Comparison of ENCODE assay signal across 26 cellular contexts in genomic region chr20:17889226-17889625, GRCh38.
A peak's percentile ranks its signal among the peaks of the same experiment; 100 is the strongest.
DNase-seq lines count a peak whose midpoint lies in the region; ATAC-seq, FAIRE-seq and TF ChIP-seq lines count a peak whose summit lies in the region.
"Had no signal": no experiment of that assay in that cellular context is flagged by ENCODE, and none has a peak within 500 bp of the region (broad histone marks: within the 10 kb centered on the region; RNA-seq: fewer than 3 reads in every experiment).

No MANE protein-coding gene starts in this region.

- TF ChIP-seq CTCF in chondrocyte (IDR thresholded peaks at IDR 0.05) (peak; percentile 38), HepG2 (CRISPR knock-in tag; IDR thresholded peaks at IDR 0.05) (peak; percentile 68)

- in situ Hi-C loops in HepG2 (cut with HindIII; ENCODE audit: extremely low pct_ligation_motif_present, low pct_unique_long_range_greater_than_20kb), result no loop called here

- no peak overlapping the region for H3K4me3 Mint-ChIP-seq in chondrocyte (ENCODE audit: unreplicated experiment)
- H3K4me3 Mint-ChIP-seq: brain; effector memory CD8-positive, alpha-beta T cell; immature natural killer cell had no signal

- H3K36me3 ChIP-seq in HepG2 (replicated peaks in 1 of 2; ENCODE audit: control insufficient read depth in 1 of 2, insufficient read depth in 2 of 2, low read length in 2 of 2), result no peaks in the 10 kb centered on the region
- H3K36me3 ChIP-seq: neutrophil, sigmoid colon, thoracic aorta had no signal

- no peak overlapping the region for H3K4me3 ChIP-seq in HepG2 (replicated peaks in 1 of 3; ENCODE audit: insufficient read depth in 1 of 3, low read depth in 2 of 3, low read length in 3 of 3)
- H3K4me3 ChIP-seq: sigmoid colon, thoracic aorta had no signal

- peaks cover 81% of the 10 kb centered on the region for H3K4me1 ChIP-seq in HepG2 (ENCODE audit: insufficient read depth, low read length)

- no peaks in the 10 kb centered on the region for H4K20me1 ChIP-seq in HepG2 (ENCODE audit: insufficient read depth, low read length)

- peaks cover 27% of the 10 kb centered on the region for H3K9me3 Mint-ChIP-seq in chondrocyte (ENCODE audit: low read depth)
- H3K9me3 Mint-ChIP-seq: effector memory CD8-positive, alpha-beta T cell had no signal

- 86% methylated on average over 1 of the region's 1 CpG for WGBS in HepG2 (ENCODE audit: low lambda C conversion rate)

- H3K27ac Mint-ChIP-seq in chondrocyte (ENCODE audit: unreplicated experiment), result no peak overlapping the region
- H3K27ac Mint-ChIP-seq: brain; effector memory CD8-positive, alpha-beta T cell; immature natural killer cell had no signal

- no peak overlapping the region for H3K27ac ChIP-seq in HepG2 (ENCODE audit: extremely low read length, insufficient read depth, low read length)
- H3K27ac ChIP-seq: neutrophil, sigmoid colon, thoracic aorta had no signal

- TF ChIP-seq POLR2A in HepG2 (IDR thresholded peaks at IDR 0.05; ENCODE audit: insufficient read depth in 1 of 2, low read depth in 2 of 2, low read length in 2 of 2), result no peak

- TF ChIP-seq RAD21 in HepG2 (CRISPR knock-in tag; IDR thresholded peaks at IDR 0.05), result 0 out of 2 replicates have a peak, but pooled peaks have one; percentile 40

- TF ChIP-seq EP300 in HepG2 (IDR thresholded peaks at IDR 0.05; ENCODE audit: low read depth in 2 of 2, low read length in 2 of 2), result no peak
- TF ChIP-seq EP300 in HepG2 (CRISPR knock-in tag; IDR thresholded peaks at IDR 0.05; ENCODE audit: borderline replicate concordance), result no peak

- H3K27me3 ChIP-seq in HepG2 (ENCODE audit: control insufficient read depth in 1 of 2, insufficient read depth in 2 of 2, low read length in 2 of 2), result no peaks in the 10 kb centered on the region
- H3K27me3 ChIP-seq: neutrophil, sigmoid colon had no signal

- no peak overlapping the region for H3K4me2 ChIP-seq in HepG2 (ENCODE audit: low read depth, low read length)

- ATAC-seq in HepG2, result no peak
- ATAC-seq in GM18867 (IDR thresholded peaks at IDR 0.05; ENCODE audit: unreplicated experiment), result no peak
- ATAC-seq in HG02973 (IDR thresholded peaks at IDR 0.05; ENCODE audit: unreplicated experiment), result no peak
- ATAC-seq: effector memory CD8-positive, alpha-beta T cell had no signal

- DNase-seq in ELR (ENCODE audit: low read depth), result peak; percentile 57
- DNase-seq in LHCN-M2 (ENCODE audit: low read depth), result peak; percentile 49
- DNase-seq in chondrocyte (ENCODE audit: low spot score), result no peak
- DNase-seq in HepG2 (ENCODE audit: low spot score), result peak; percentile 73
- no peak for DNase-seq in ecto neural progenitor cell (ENCODE audit: low spot score)
- no peak for DNase-seq in activated CD4-positive, alpha-beta T cell treated with anti-CD3 and anti-CD28 coated beads, Interleukin-2, amount 50 U/mL, for 1 hour
- DNase-seq: activated CD4-positive, CD25-positive, alpha-beta regulatory T cell treated with anti-CD3 and anti-CD28 coated beads, Interleukin-2, amount 50 U/mL, for 72 hours; activated CD8-positive, alpha-beta memory T cell treated with anti-CD3 and anti-CD28 coated beads, Interleukin-2, amount 50 U/mL, for 48 hours; activated naive CD4-positive, alpha-beta T cell treated with Interleukin-2 at 50 U/mL for 16 hours; C1 segment of cervical spinal cord; DMS79 treated with DMSO at 0.1 percent for 48 hours; effector memory CD8-positive, alpha-beta T cell; glutamatergic neuron; GOT3; immature natural killer cell; NCI-H1092; NCI-H82; Right ventricle myocardium superior; stimulated activated CD4-positive, alpha-beta T cell treated with anti-CD3 and anti-CD28 coated beads, Interleukin-4, amount 100 ng/mL, for 24 hours; T-helper 2 cell had no signal

- intact Hi-C loops in HepG2 (cut with micrococcal nuclease; ENCODE audit: unreplicated experiment), result no loop called here

- no peak overlapping the region for H2AFZ ChIP-seq in HepG2 (ENCODE audit: low read length)

- no peak for FAIRE-seq in HepG2 (lab: Jason Lieb, UNC)

- H3K27me3 Mint-ChIP-seq in chondrocyte (ENCODE audit: low read depth), result no peaks in the 10 kb centered on the region

- peaks cover 15% of the 10 kb centered on the region for H3K36me3 Mint-ChIP-seq in chondrocyte (ENCODE audit: low read depth)
- H3K36me3 Mint-ChIP-seq: brain had no signal

- POLR2A ChIA-PET in HepG2 (lab: Yijun Ruan, JAX), result interaction anchor here (0.9 to 21.6 kb wide), 3 partner anchors 15 to 67 kb away, joined by 4 to 724 read pairs (median 140); no protein-coding TSS in a partner anchor

- no peak overlapping the region for H3K9ac ChIP-seq in HepG2 (ENCODE audit: insufficient read depth, low read depth, low read length)

- H3K79me2 ChIP-seq in HepG2 (ENCODE audit: insufficient read depth, low read length), result no peaks in the 10 kb centered on the region

- H3K4me1 Mint-ChIP-seq in chondrocyte (ENCODE audit: low read depth), result peaks cover 34% of the 10 kb centered on the region

- H3K9me3 ChIP-seq in HepG2 (ENCODE audit: low read length), result peaks cover 20% of the 10 kb centered on the region
- H3K9me3 ChIP-seq: neutrophil, thoracic aorta had no signal

- no TSS peak for BruUV-seq in HepG2 (replicated peaks; lab: Mats Ljungman, UMichigan)

- CTCF ChIA-PET in HepG2 (lab: Yijun Ruan, JAX; ENCODE audit: low intra/inter-chr PET ratio, low total read pairs), result no interaction called here

TF ChIP-seq in HepG2, 621 proteins besides CTCF, POLR2A, EP300 and RAD21 (continues in another document):
- TF ChIP-seq, protein P1, sequence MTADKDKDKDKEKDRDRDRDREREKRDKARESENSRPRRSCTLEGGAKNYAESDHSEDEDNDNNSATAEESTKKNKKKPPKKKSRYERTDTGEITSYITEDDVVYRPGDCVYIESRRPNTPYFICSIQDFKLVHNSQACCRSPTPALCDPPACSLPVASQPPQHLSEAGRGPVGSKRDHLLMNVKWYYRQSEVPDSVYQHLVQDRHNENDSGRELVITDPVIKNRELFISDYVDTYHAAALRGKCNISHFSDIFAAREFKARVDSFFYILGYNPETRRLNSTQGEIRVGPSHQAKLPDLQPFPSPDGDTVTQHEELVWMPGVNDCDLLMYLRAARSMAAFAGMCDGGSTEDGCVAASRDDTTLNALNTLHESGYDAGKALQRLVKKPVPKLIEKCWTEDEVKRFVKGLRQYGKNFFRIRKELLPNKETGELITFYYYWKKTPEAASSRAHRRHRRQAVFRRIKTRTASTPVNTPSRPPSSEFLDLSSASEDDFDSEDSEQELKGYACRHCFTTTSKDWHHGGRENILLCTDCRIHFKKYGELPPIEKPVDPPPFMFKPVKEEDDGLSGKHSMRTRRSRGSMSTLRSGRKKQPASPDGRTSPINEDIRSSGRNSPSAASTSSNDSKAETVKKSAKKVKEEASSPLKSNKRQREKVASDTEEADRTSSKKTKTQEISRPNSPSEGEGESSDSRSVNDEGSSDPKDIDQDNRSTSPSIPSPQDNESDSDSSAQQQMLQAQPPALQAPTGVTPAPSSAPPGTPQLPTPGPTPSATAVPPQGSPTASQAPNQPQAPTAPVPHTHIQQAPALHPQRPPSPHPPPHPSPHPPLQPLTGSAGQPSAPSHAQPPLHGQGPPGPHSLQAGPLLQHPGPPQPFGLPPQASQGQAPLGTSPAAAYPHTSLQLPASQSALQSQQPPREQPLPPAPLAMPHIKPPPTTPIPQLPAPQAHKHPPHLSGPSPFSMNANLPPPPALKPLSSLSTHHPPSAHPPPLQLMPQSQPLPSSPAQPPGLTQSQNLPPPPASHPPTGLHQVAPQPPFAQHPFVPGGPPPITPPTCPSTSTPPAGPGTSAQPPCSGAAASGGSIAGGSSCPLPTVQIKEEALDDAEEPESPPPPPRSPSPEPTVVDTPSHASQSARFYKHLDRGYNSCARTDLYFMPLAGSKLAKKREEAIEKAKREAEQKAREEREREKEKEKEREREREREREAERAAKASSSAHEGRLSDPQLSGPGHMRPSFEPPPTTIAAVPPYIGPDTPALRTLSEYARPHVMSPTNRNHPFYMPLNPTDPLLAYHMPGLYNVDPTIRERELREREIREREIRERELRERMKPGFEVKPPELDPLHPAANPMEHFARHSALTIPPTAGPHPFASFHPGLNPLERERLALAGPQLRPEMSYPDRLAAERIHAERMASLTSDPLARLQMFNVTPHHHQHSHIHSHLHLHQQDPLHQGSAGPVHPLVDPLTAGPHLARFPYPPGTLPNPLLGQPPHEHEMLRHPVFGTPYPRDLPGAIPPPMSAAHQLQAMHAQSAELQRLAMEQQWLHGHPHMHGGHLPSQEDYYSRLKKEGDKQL (CRISPR knock-in tag; IDR thresholded peaks at IDR 0.05; ENCODE audit: low read depth), result no peak
- TF ChIP-seq ZSCAN30 (CRISPR knock-in tag; IDR thresholded peaks at IDR 0.05) (no peak), CHD4 (IDR thresholded peaks at IDR 0.05; ENCODE audit: borderline replicate concordance, low read length) (peak; percentile 36; the same call in 1 of the 2 replicates), SMC3 (IDR thresholded peaks at IDR 0.05; ENCODE audit: low read length) (peak; percentile 48; the same call in 1 of the 2 replicates), ZNF329 (CRISPR knock-in tag; IDR thresholded peaks at IDR 0.05; ENCODE audit: low read depth) (no peak), ZNF780A (CRISPR knock-in tag; IDR thresholded peaks at IDR 0.05) (0 out of 2 replicates have a peak, but pooled peaks have one; percentile 23), SOX6 (IDR thresholded peaks at IDR 0.05) (no peak), SOX6 (CRISPR knock-in tag; IDR thresholded peaks at IDR 0.05) (0 out of 2 replicates have a peak, but pooled peaks have one; percentile 9), RFX3 (CRISPR knock-in tag; IDR thresholded peaks at IDR 0.05) (no peak), ZMYM3 (CRISPR knock-in tag; IDR thresholded peaks at IDR 0.05) (peak; percentile 74; the same call in 1 of the 2 replicates), RCOR2 (CRISPR knock-in tag; IDR thresholded peaks at IDR 0.05) (0 out of 2 replicates have a peak, but pooled peaks have one; percentile 44), STAG1 (CRISPR knock-in tag; IDR thresholded peaks at IDR 0.05) (peak; percentile 71)
- TF ChIP-seq, protein P2, sequence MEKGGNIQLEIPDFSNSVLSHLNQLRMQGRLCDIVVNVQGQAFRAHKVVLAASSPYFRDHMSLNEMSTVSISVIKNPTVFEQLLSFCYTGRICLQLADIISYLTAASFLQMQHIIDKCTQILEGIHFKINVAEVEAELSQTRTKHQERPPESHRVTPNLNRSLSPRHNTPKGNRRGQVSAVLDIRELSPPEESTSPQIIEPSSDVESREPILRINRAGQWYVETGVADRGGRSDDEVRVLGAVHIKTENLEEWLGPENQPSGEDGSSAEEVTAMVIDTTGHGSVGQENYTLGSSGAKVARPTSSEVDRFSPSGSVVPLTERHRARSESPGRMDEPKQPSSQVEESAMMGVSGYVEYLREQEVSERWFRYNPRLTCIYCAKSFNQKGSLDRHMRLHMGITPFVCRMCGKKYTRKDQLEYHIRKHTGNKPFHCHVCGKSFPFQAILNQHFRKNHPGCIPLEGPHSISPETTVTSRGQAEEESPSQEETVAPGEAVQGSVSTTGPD (CRISPR knock-in tag; IDR thresholded peaks at IDR 0.05), result peak; percentile 53; the same call in 1 of the 2 replicates
- TF ChIP-seq, protein P3, sequence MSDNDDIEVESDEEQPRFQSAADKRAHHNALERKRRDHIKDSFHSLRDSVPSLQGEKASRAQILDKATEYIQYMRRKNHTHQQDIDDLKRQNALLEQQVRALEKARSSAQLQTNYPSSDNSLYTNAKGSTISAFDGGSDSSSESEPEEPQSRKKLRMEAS (IDR thresholded peaks at IDR 0.05), result peak; percentile 31; the same call in 1 of the 2 replicates

Comparison
In these comparisons a context has a peak if more than half of its experiments do, and no peak if none do; other contexts are left out.
1. DNase-seq: peak in ELR (single experiment), LHCN-M2 (single experiment) and HepG2 (single experiment); none in chondrocyte (single experiment), ecto neural progenitor cell (single experiment) and activated CD4-positive, alpha-beta T cell treated with anti-CD3 and anti-CD28 coated beads, Interleukin-2, amount 50 U/mL, for 1 hour (single experiment).